ENCODE assay signal across 14 cellular contexts in the genomic region with DNA sequence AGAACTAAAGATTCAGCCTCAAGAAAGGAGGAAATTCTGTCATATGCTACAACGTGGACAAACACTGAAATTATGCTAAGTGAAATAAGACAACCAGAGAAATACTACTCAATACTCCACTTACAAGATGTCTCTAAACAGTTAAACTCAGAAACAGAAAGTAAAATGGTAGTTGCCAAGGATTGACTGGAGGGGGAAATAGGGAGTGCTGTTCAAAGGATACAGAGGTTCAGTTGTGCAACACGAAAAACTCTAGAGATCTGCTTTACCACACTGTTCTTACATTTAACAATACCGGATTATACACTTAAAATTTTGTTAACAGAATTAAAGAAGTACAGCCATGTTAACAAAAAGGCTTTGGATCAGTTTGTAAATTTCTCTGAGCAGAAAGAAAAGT. TPM values are rescaled to one million over a fixed set of nuclear protein-coding genes. Genes with fewer than 3 reads are reported as not detected.
DNase-seq lines count a peak whose midpoint lies in the region; ATAC-seq and TF ChIP-seq lines count a peak whose summit lies in the region.
"Had no signal": no experiment of that assay in that cellular context is flagged by ENCODE, and none has a peak within 500 bp of the region (broad histone marks: within the 10 kb centered on the region; RNA-seq: fewer than 3 reads in every experiment).

No MANE protein-coding gene starts in this region.

- no peaks in the 10 kb centered on the region for H3K27me3 ChIP-seq in left ventricle myocardium inferior (ENCODE audit: low read depth)
- no peaks in the 10 kb centered on the region for H3K27me3 ChIP-seq in upper lobe of right lung
- H3K27me3 ChIP-seq: BE2C had no signal

- in situ Hi-C loops in SK-MEL-5 (cut with HindIII; ENCODE audit: low pct_unique_long_range_greater_than_20kb, low sequenced_read_pairs) = no loop called here

- H3K36me3 ChIP-seq in left ventricle myocardium inferior (no peaks in the 10 kb centered on the region), upper lobe of right lung (no peaks in the 10 kb centered on the region)
- H3K36me3 ChIP-seq: BE2C had no signal

- intact Hi-C loops in Right ventricle myocardium inferior (cut with DNase I) (no loop called here), left ventricle myocardium inferior (cut with micrococcal nuclease) (no loop called here), upper lobe of right lung (cut with DNase I) (no loop called here)

- no peak overlapping the region for H3K27ac ChIP-seq in left ventricle myocardium inferior (replicated peaks)
- H3K27ac ChIP-seq in upper lobe of right lung = no peak overlapping the region

- H3K9me3 ChIP-seq in left ventricle myocardium inferior (replicated peaks) (no peaks in the 10 kb centered on the region), upper lobe of right lung (no peaks in the 10 kb centered on the region)
- H3K9me3 ChIP-seq: BE2C had no signal

- DNase-seq in Right ventricle myocardium inferior (ENCODE audit: missing footprints) (no peak), left ventricle myocardium inferior (no peak), SK-MEL-5 (ENCODE audit: low read depth, low spot score) (peak; percentile 62), inferior parietal cortex (ENCODE audit: extremely low spot score) (peak; percentile 35), upper lobe of right lung (no peak), NCI-H128 (lab: John Stamatoyannopoulos, UW; ENCODE audit: unreplicated experiment) (no peak)
- DNase-seq: activated CD4-positive, alpha-beta T cell treated with anti-CD3 and anti-CD28 coated beads for 1 hour; BE2C; NCI-H1048; stimulated activated CD4-positive, alpha-beta T cell treated with anti-CD3 and anti-CD28 coated beads, Interleukin-12 subunit alpha, Interleukin-12 subunit beta, amount 100 ng/mL, for 4 hours; stimulated activated naive CD4-positive, alpha-beta T cell treated with Interleukin-2 at 50 U/mL for 16 hours had no signal

- ATAC-seq in Right ventricle myocardium inferior = peak; percentile 64
- peak; percentile 81 for ATAC-seq in upper lobe of right lung
- ATAC-seq in HG03442 (IDR thresholded peaks at IDR 0.05; ENCODE audit: unreplicated experiment) = no peak
- ATAC-seq in HG02938 (IDR thresholded peaks at IDR 0.05; ENCODE audit: unreplicated experiment) = no peak

- H3K4me3 ChIP-seq in left ventricle myocardium inferior = no peak overlapping the region
- no peak overlapping the region for H3K4me3 ChIP-seq in upper lobe of right lung

- TF ChIP-seq CTCF in left ventricle myocardium inferior (IDR thresholded peaks at IDR 0.05; ENCODE audit: borderline replicate concordance) = no peak
- TF ChIP-seq CTCF in upper lobe of right lung (IDR thresholded peaks at IDR 0.05) = no peak

- H3K4me1 ChIP-seq in left ventricle myocardium inferior (no peaks in the 10 kb centered on the region), upper lobe of right lung (no peaks in the 10 kb centered on the region)
- H3K4me1 ChIP-seq: BE2C had no signal

RNA-seq across cellular contexts. Expression of gene C2orf15, which starts 39.8 kb away (rescaled TPM):
- total RNA-seq in Right ventricle myocardium inferior (not detected), left ventricle myocardium inferior (not detected), upper lobe of right lung (1.1 TPM)
- 1.4 TPM in 1 of 2 replicates, not detected in the other for total RNA-seq in SK-MEL-5 (2014; rRNA removed; shearing (Covaris generic))
- 0.06 and 0.12 TPM in 2 replicates for polyA plus RNA-seq in SK-MEL-5 (2015; cell fraction: cytosol; rRNA removed)
- polyA plus RNA-seq in SK-MEL-5 (2015; cell fraction: nucleus; rRNA removed) = not detected in 2 replicates
- total RNA-seq: endothelial cell of umbilical vein had no signal
- polyA plus RNA-seq: endothelial cell of umbilical vein had no signal

RNA-seq across cellular contexts. Expression of gene TSGA10, which starts 53.0 kb away (rescaled TPM):
- 3.3 TPM for total RNA-seq in Right ventricle myocardium inferior
- 3.1 TPM for total RNA-seq in left ventricle myocardium inferior
- total RNA-seq in SK-MEL-5 (2014; rRNA removed; shearing (Covaris generic)) = 4.4 and 10.5 TPM in 2 replicates
- polyA plus RNA-seq in SK-MEL-5 (2015; cell fraction: cytosol; rRNA removed) = 1.4 and 8.0 TPM in 2 replicates
- 7.0 and 10.1 TPM in 2 replicates for polyA plus RNA-seq in SK-MEL-5 (2015; cell fraction: nucleus; rRNA removed)
- 7.6 TPM for total RNA-seq in upper lobe of right lung

RNA-seq across cellular contexts. Expression of gene LIPT1, which starts 53.1 kb away (rescaled TPM):
- 7.4 TPM for total RNA-seq in Right ventricle myocardium inferior
- total RNA-seq in left ventricle myocardium inferior = 7.9 TPM
- 13.7 and 13.8 TPM in 2 replicates for total RNA-seq in SK-MEL-5 (2014; rRNA removed; shearing (Covaris generic))
- 6.0 and 9.1 TPM in 2 replicates for polyA plus RNA-seq in SK-MEL-5 (2015; cell fraction: cytosol; rRNA removed)
- polyA plus RNA-seq in SK-MEL-5 (2015; cell fraction: nucleus; rRNA removed) = 32.5 and 85.5 TPM in 2 replicates
- total RNA-seq in upper lobe of right lung = 8.3 TPM

Comparison
In these comparisons a context has a peak if more than half of its experiments do, and no peak if none do; other contexts are left out.
1. ATAC-seq: peak in Right ventricle myocardium inferior (single experiment) and upper lobe of right lung (single experiment); none in HG03442 (single experiment) and HG02938 (single experiment).
2. DNase-seq: peak in SK-MEL-5 (single experiment) and inferior parietal cortex (single experiment); none in Right ventricle myocardium inferior (single experiment), left ventricle myocardium inferior (single experiment), upper lobe of right lung (single experiment) and NCI-H128 (single experiment).